In the genomic region with DNA sequence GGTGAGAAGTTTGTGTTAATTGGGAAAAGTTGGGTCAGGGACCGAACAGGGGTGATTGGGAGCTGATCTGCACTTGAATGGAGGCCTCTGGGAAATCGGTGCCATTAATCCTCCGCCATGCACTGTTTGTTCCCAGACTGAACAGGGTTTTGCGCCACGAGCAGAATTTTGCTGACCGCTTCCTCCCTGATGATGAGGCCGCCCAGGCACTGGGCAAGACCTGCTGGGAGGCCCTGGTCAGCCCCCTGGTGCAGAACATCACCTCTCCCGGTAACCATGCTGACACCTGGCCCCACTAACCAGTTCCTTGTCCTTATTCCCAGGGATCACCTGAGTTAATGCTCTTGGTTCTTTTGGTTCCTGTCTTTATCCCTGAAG, we compare ENCODE assay signal across 31 cellular contexts. TPM values are rescaled to one million over a fixed set of nuclear protein-coding genes. Genes with fewer than 3 reads are reported as not detected.
"Had no signal": no experiment of that assay in that cellular context is flagged by ENCODE, and none has a peak within 500 bp of the region (broad histone marks: within the 10 kb centered on the region; RNA-seq: fewer than 3 reads in every experiment).

No MANE protein-coding gene starts in this region.

- H3K27me3 ChIP-seq: ascending aorta, gastroesophageal sphincter, pancreas, tibial nerve had no signal

- H3K4me1 ChIP-seq: ascending aorta, gastroesophageal sphincter, pancreas, psoas muscle, tibial nerve had no signal

- H3K27ac ChIP-seq: ascending aorta, gastroesophageal sphincter, pancreas, psoas muscle, tibial nerve had no signal

- H3K4me3 ChIP-seq: ascending aorta, gastroesophageal sphincter, pancreas, psoas muscle, smooth muscle cell, tibial nerve had no signal

- H3K27me3 Mint-ChIP-seq: activated B cell treated with CpG ODN at 0.5 μM for 24 hours; activated CD8-positive, alpha-beta memory T cell treated with anti-CD3 and anti-CD28 coated beads, Interleukin-2, amount 10 ng/mL, durations not matched to agents 7 days and 5 days; activated naive CD8-positive, alpha-beta T cell; brain; naive B cell had no signal

- H3K4me2 ChIP-seq: smooth muscle cell had no signal

- FAIRE-seq: endothelial cell of umbilical vein, keratinocyte, pancreas had no signal

- ATAC-seq: activated CD8-positive, alpha-beta memory T cell treated with anti-CD3 and anti-CD28 coated beads, Interleukin-2, amount 10 ng/mL, durations not matched to agents 7 days and 5 days; activated CD8-positive, alpha-beta T cell treated with anti-CD3 and anti-CD28 coated beads, Interleukin-2, amount 10 ng/mL, durations not matched to agents 7 days and 5 days; gastroesophageal sphincter; left cardiac atrium; pancreas; psoas muscle had no signal

- H3K4me1 Mint-ChIP-seq: activated B cell treated with CpG ODN at 0.5 μM for 24 hours; activated CD8-positive, alpha-beta memory T cell treated with anti-CD3 and anti-CD28 coated beads, Interleukin-2, amount 10 ng/mL, durations not matched to agents 7 days and 5 days; brain; mesothelial cell of epicardium; nephron progenitor cell had no signal

- DNase-seq: activated B cell treated with CpG ODN at 0.5 μM for 24 hours; activated CD4-positive, alpha-beta T cell treated with anti-CD3 and anti-CD28 coated beads, Interleukin-2, amount 50 U/mL, for 1 hour; activated CD8-positive, alpha-beta memory T cell treated with anti-CD3 and anti-CD28 coated beads, Interleukin-2, amount 10 ng/mL, durations not matched to agents 7 days and 5 days; activated CD8-positive, alpha-beta T cell treated with anti-CD3 and anti-CD28 coated beads, Interleukin-2, amount 10 ng/mL, durations not matched to agents 7 days and 5 days; activated gamma-delta T cell; activated T-cell treated with anti-CD3 and anti-CD28 coated beads, Interleukin-2, amount 50 U/mL, for 48 hours; cortex of kidney; head of caudate nucleus; hippocampal formation; left cardiac atrium; naive B cell; nephron progenitor cell; nucleus accumbens; pancreas; psoas muscle; stimulated activated CD4-positive, alpha-beta T cell treated with anti-CD3 and anti-CD28 coated beads, Interleukin-15, amount 100 ng/mL, for 24 hours; stimulated activated CD4-positive, alpha-beta T cell treated with anti-CD3 and anti-CD28 coated beads, Interleukin-2, amount 100 ng/mL, for 24 hours; stimulated activated naive CD4-positive, alpha-beta T cell treated with Interleukin-2 at 50 U/mL for 16 hours; T-helper 1 cell had no signal

- H3K36me3 ChIP-seq: pancreas had no signal

- H3K4me3 Mint-ChIP-seq: activated B cell treated with CpG ODN at 0.5 μM for 24 hours; activated CD8-positive, alpha-beta memory T cell treated with anti-CD3 and anti-CD28 coated beads, Interleukin-2, amount 10 ng/mL, durations not matched to agents 7 days and 5 days; activated CD8-positive, alpha-beta T cell treated with anti-CD3 and anti-CD28 coated beads, Interleukin-2, amount 10 ng/mL, durations not matched to agents 7 days and 5 days; activated naive CD8-positive, alpha-beta T cell; brain; mesothelial cell of epicardium; naive B cell; nephron progenitor cell; T-helper 2 cell treated with Interferon-gamma antibody and Interleukin-4, amounts not matched to agents 5 μg/mL and 100 μg/mL, for 36 hours had no signal

- H3K27ac Mint-ChIP-seq: activated B cell treated with CpG ODN at 0.5 μM for 24 hours; activated CD8-positive, alpha-beta memory T cell treated with anti-CD3 and anti-CD28 coated beads, Interleukin-2, amount 10 ng/mL, durations not matched to agents 7 days and 5 days; activated naive CD8-positive, alpha-beta T cell; brain; mesothelial cell of epicardium; nephron progenitor cell had no signal

- H3K9me3 ChIP-seq: ascending aorta, gastroesophageal sphincter, pancreas, psoas muscle, tibial nerve had no signal

- H3K9me3 Mint-ChIP-seq: activated B cell treated with CpG ODN at 0.5 μM for 24 hours; brain; mesothelial cell of epicardium; naive B cell; nephron progenitor cell; T-helper 2 cell treated with Interferon-gamma antibody and Interleukin-4, amounts not matched to agents 5 μg/mL and 100 μg/mL, for 36 hours had no signal

RNA-seq across cellular contexts. Expression of a gene that starts 39.6 kb away (rescaled TPM):
- total RNA-seq: activated CD8-positive, alpha-beta T cell treated with anti-CD3 and anti-CD28 coated beads, Interleukin-2, amount 10 ng/mL, durations not matched to agents 7 days and 5 days; ascending aorta; endothelial cell of umbilical vein; fibroblast of villous mesenchyme; psoas muscle; smooth muscle cell; tibial nerve had no signal
- polyA plus RNA-seq: fibroblast of lung, keratinocyte, smooth muscle cell had no signal
